In genomic region chr13:93345061-93345460, GRCh38 we compare ENCODE assay signal across 14 cellular contexts.
"Had no signal": no experiment of that assay in that cellular context is flagged by ENCODE, and none has a peak within 500 bp of the region (broad histone marks: within the 10 kb centered on the region; RNA-seq: fewer than 3 reads in every experiment).

No MANE protein-coding gene starts in this region.

- H3K27me3 Mint-ChIP-seq: effector memory CD8-positive, alpha-beta T cell had no signal

- FAIRE-seq: small intestine had no signal

- H3K4me3 Mint-ChIP-seq: effector memory CD8-positive, alpha-beta T cell; naive thymus-derived CD8-positive, alpha-beta T cell had no signal

- H3K4me3 ChIP-seq: lung had no signal

- H3K4me1 Mint-ChIP-seq: naive thymus-derived CD8-positive, alpha-beta T cell had no signal

- H3K36me3 Mint-ChIP-seq: naive thymus-derived CD8-positive, alpha-beta T cell had no signal

- DNase-seq: effector memory CD8-positive, alpha-beta T cell; foreskin melanocyte; head of caudate nucleus; hippocampal formation; left colon; left ventricle myocardium superior; mesenchymal stem cell; naive thymus-derived CD8-positive, alpha-beta T cell; posterior cingulate gyrus; right cardiac atrium; small intestine; stimulated activated CD4-positive, alpha-beta T cell treated with anti-CD3 and anti-CD28 coated beads, Interleukin-2, amount 100 ng/mL, for 48 hours; stimulated activated naive CD4-positive, alpha-beta T cell treated with Interleukin-2 at 50 U/mL for 16 hours had no signal

- H3K27ac Mint-ChIP-seq: effector memory CD8-positive, alpha-beta T cell; naive thymus-derived CD8-positive, alpha-beta T cell had no signal
